1 cellular context compared by ENCODE assay signal in genomic region chr17:80937501-80938356, GRCh38.
TF ChIP-seq lines count a peak whose summit lies in the region.

No MANE protein-coding gene starts in this region.

TF ChIP-seq in WTC11, 78 proteins besides CTCF, POLR2A, EP300 and RAD21 (continued from another document):
- TF ChIP-seq USF2 (CRISPR knock-in tag; IDR thresholded peaks at IDR 0.05) (no peak), AR (CRISPR knock-in tag; IDR thresholded peaks at IDR 0.05) (no peak), NR1H2 (CRISPR knock-in tag; IDR thresholded peaks at IDR 0.05) (no peak), GTF2I (CRISPR knock-in tag; conservative IDR thresholded peaks at IDR 0.05) (no peak), CBFB (CRISPR knock-in tag; IDR thresholded peaks at IDR 0.05; ENCODE audit: low read depth) (no peak), ZNF425 (CRISPR knock-in tag; conservative IDR thresholded peaks at IDR 0.05) (no peak), ZNF671 (CRISPR knock-in tag; IDR thresholded peaks at IDR 0.05) (no peak), TEAD4 (CRISPR knock-in tag; IDR thresholded peaks at IDR 0.05) (no peak), STAT6 (CRISPR knock-in tag; conservative IDR thresholded peaks at IDR 0.05; ENCODE audit: low read depth) (no peak), ZNF263 (CRISPR knock-in tag; IDR thresholded peaks at IDR 0.05; ENCODE audit: low read depth) (no peak), ZSCAN18 (CRISPR knock-in tag; IDR thresholded peaks at IDR 0.05) (no peak), FOXP4 (CRISPR knock-in tag; IDR thresholded peaks at IDR 0.05) (no peak), ATF1 (CRISPR knock-in tag; IDR thresholded peaks at IDR 0.05) (no peak), SOX15 (CRISPR knock-in tag; IDR thresholded peaks at IDR 0.05) (no peak), HMGXB4 (CRISPR knock-in tag; IDR thresholded peaks at IDR 0.05) (no peak), SP1 (CRISPR knock-in tag; conservative IDR thresholded peaks at IDR 0.05) (no peak)
